Comparison of ENCODE assay signal across 25 cellular contexts in the genomic region with DNA sequence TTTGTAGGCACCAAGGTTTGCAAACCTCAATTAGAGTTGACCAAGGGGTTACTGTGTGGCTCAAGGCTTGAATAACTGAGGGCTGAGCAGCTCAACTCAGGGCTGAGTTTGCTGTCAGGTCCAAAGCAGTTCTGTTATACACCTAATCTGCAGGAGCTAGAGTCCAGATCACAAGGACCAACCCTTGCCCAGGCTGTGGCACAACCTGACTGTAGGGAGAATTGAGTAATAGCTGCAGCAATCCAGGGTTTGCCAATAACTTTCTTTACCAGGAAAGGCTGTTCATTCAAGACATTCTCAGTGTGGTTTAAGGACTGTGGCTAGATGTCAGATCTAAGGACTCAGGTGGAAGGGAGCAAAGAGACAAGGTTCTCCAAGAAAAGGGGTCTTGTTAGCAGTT.
"Had no signal": no experiment of that assay in that cellular context is flagged by ENCODE, and none has a peak within 500 bp of the region (broad histone marks: within the 10 kb centered on the region; RNA-seq: fewer than 3 reads in every experiment).

No MANE protein-coding gene starts in this region.

- H3K4me3 ChIP-seq: gastroesophageal sphincter, lung, spleen, thoracic aorta, vagina had no signal

- H3K27ac ChIP-seq: gastroesophageal sphincter, spleen, thoracic aorta, vagina had no signal

- ATAC-seq: activated T-helper 17 cell treated with anti-CD3 and anti-CD28 coated beads, Interleukin-2, amount 50 U/mL, for 72 hours; esophagus mucosa; gastroesophageal sphincter; left colon; naive thymus-derived CD8-positive, alpha-beta T cell; WTC11 had no signal

- H3K27ac Mint-ChIP-seq: activated naive CD8-positive, alpha-beta T cell; activated T-helper 17 cell treated with anti-CD3 and anti-CD28 coated beads, Interleukin-2, amount 50 U/mL, for 72 hours; mesothelial cell of epicardium; naive thymus-derived CD8-positive, alpha-beta T cell; type B pancreatic cell; WTC11 had no signal

- H3K4me1 ChIP-seq: gastroesophageal sphincter, spleen, vagina had no signal

- H3K9me3 ChIP-seq: gastroesophageal sphincter, spleen, thoracic aorta, vagina had no signal

- H3K36me3 ChIP-seq: gastroesophageal sphincter, spleen, thoracic aorta, vagina had no signal

- H3K36me3 Mint-ChIP-seq: activated naive CD8-positive, alpha-beta T cell; mesothelial cell of epicardium; naive thymus-derived CD8-positive, alpha-beta T cell; type B pancreatic cell; WTC11 had no signal

- H3K4me3 Mint-ChIP-seq: activated naive CD8-positive, alpha-beta T cell; activated T-helper 17 cell treated with anti-CD3 and anti-CD28 coated beads, Interleukin-2, amount 50 U/mL, for 72 hours; mesothelial cell of epicardium; naive thymus-derived CD8-positive, alpha-beta T cell; type B pancreatic cell; WTC11 had no signal

- H3K4me1 Mint-ChIP-seq: activated T-helper 17 cell treated with anti-CD3 and anti-CD28 coated beads, Interleukin-2, amount 50 U/mL, for 72 hours; naive thymus-derived CD8-positive, alpha-beta T cell; WTC11 had no signal

- H3K9me3 Mint-ChIP-seq: activated T-helper 17 cell treated with anti-CD3 and anti-CD28 coated beads, Interleukin-2, amount 50 U/mL, for 72 hours; mesothelial cell of epicardium; naive thymus-derived CD8-positive, alpha-beta T cell; type B pancreatic cell; WTC11 had no signal

- H3K27me3 ChIP-seq: gastroesophageal sphincter, spleen, vagina had no signal

- DNase-seq: activated naive CD4-positive, alpha-beta T cell; activated T-cell treated with anti-CD3 and anti-CD28 coated beads, Interleukin-2, amount 50 U/mL, for 1 hour; amniotic stem cell; caudate nucleus; dermis blood vessel endothelial cell; effector CD8-positive, alpha-beta T cell; head of caudate nucleus; hypothalamus; left colon; naive thymus-derived CD8-positive, alpha-beta T cell; retina; spleen; stimulated activated CD4-positive, alpha-beta T cell treated with anti-CD3 and anti-CD28 coated beads, Interleukin-4, amount 100 ng/mL, for 1 hour; stimulated activated naive CD4-positive, alpha-beta T cell; T-helper 1 cell had no signal
